17 cellular contexts compared by ENCODE assay signal in the genomic region with DNA sequence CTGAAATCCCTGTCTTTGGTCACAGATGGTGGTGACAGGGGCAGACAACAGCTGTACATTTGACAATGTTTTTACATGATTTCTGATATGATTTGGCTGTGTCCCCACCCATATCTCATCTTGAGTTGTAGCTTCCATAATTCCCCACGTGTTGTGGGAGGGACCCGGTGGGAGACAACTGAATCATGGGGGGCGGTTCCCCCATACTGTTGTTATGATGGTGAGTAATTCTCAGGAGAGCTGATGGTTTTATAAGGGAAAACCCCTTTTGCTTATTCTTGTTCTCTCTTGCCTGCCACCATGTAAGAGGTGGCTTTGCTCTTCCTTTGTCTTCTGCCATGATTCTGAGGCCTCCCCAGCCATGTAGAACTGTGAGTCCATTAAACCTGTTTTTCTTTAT.
DNase-seq lines count a peak whose midpoint lies in the region; TF ChIP-seq lines count a peak whose summit lies in the region.
"Had no signal": no experiment of that assay in that cellular context is flagged by ENCODE, and none has a peak within 500 bp of the region (broad histone marks: within the 10 kb centered on the region; RNA-seq: fewer than 3 reads in every experiment).

No MANE protein-coding gene starts in this region.

- peaks cover 6% of the 10 kb centered on the region for H3K9me3 Mint-ChIP-seq in activated T-cell treated with anti-CD3 and anti-CD28 coated beads, Interleukin-2, amount 50 U/mL, for 24 hours

- peak; percentile 56 for DNase-seq in activated CD4-positive, alpha-beta T cell treated with anti-CD3 and anti-CD28 coated beads for 48 hours
- no peak for DNase-seq in activated CD4-positive, alpha-beta T cell treated with anti-CD3 and anti-CD28 coated beads, Interleukin-2, amount 50 U/mL, for 1 hour
- no peak for DNase-seq in activated T-cell treated with anti-CD3 and anti-CD28 coated beads, Interleukin-2, amount 50 U/mL, for 24 hours
- DNase-seq in iris pigment epithelial cell (ENCODE audit: low read depth): peak; percentile 19
- DNase-seq in NCI-H748 (lab: John Stamatoyannopoulos, UW; ENCODE audit: unreplicated experiment): no peak
- no peak for DNase-seq in ovary
- no peak for DNase-seq in NCI-H2227 treated with DMSO at 0.1 percent for 48 hours (lab: John Stamatoyannopoulos, UW)
- DNase-seq: activated CD8-positive, alpha-beta memory T cell treated with anti-CD3 and anti-CD28 coated beads, Interleukin-2, amount 10 ng/mL, durations not matched to agents 7 days and 5 days; C1 segment of cervical spinal cord; erythroblast; glutamatergic neuron; NCI-H526; stimulated activated naive CD4-positive, alpha-beta T cell; T-cell; trophoblast cell had no signal

- H3K4me3 ChIP-seq in BLaER1 (no peak overlapping the region), ovary (no peak overlapping the region)
- H3K4me3 ChIP-seq: dorsolateral prefrontal cortex had no signal

- H3K36me3 Mint-ChIP-seq in activated T-cell treated with anti-CD3 and anti-CD28 coated beads, Interleukin-2, amount 50 U/mL, for 24 hours (ENCODE audit: low read depth): peaks cover 10% of the 10 kb centered on the region

- H3K27me3 ChIP-seq in BLaER1: no peaks in the 10 kb centered on the region
- H3K27me3 ChIP-seq in ovary: no peaks in the 10 kb centered on the region
- H3K27me3 ChIP-seq: dorsolateral prefrontal cortex had no signal

- no peak overlapping the region for H3K27ac ChIP-seq in BLaER1
- H3K27ac ChIP-seq in ovary: no peak overlapping the region
- H3K27ac ChIP-seq: dorsolateral prefrontal cortex had no signal

- H3K4me2 ChIP-seq in BLaER1: peak overlapping the region; percentile 13; the same call in 1 of the 2 replicates

- TF ChIP-seq EP300 in ovary (IDR thresholded peaks at IDR 0.05): no peak

- no peak overlapping the region for H3K9ac ChIP-seq in BLaER1

- no peak for TF ChIP-seq CTCF in ovary (IDR thresholded peaks at IDR 0.05)

- peaks cover 29% of the 10 kb centered on the region for H3K9me3 ChIP-seq in BLaER1
- H3K9me3 ChIP-seq in ovary: no peaks in the 10 kb centered on the region

- intact Hi-C loops in ovary (cut with DNase I): no loop called here

- H3K4me1 ChIP-seq in BLaER1 (peaks cover 35% of the 10 kb centered on the region), ovary (ENCODE audit: insufficient read depth) (peaks cover 9% of the 10 kb centered on the region)

- no peak overlapping the region for H3K4me3 Mint-ChIP-seq in activated T-cell treated with anti-CD3 and anti-CD28 coated beads, Interleukin-2, amount 50 U/mL, for 24 hours
- H3K4me3 Mint-ChIP-seq: activated CD8-positive, alpha-beta memory T cell treated with anti-CD3 and anti-CD28 coated beads, Interleukin-2, amount 10 ng/mL, durations not matched to agents 7 days and 5 days; T-cell had no signal

- H3K4me1 Mint-ChIP-seq in activated T-cell treated with anti-CD3 and anti-CD28 coated beads, Interleukin-2, amount 50 U/mL, for 24 hours (ENCODE audit: low read depth): peaks cover 11% of the 10 kb centered on the region
- H3K4me1 Mint-ChIP-seq: activated CD8-positive, alpha-beta memory T cell treated with anti-CD3 and anti-CD28 coated beads, Interleukin-2, amount 10 ng/mL, durations not matched to agents 7 days and 5 days had no signal

- no peaks in the 10 kb centered on the region for H4K20me1 ChIP-seq in BLaER1

- no peak for TF ChIP-seq POLR2A in ovary (IDR thresholded peaks at IDR 0.05)

- 76 to 83% (median 82%) methylated on average over 3 of the region's 3 CpGs for WGBS in ovary, 3 donors

- no peaks in the 10 kb centered on the region for H3K27me3 Mint-ChIP-seq in activated T-cell treated with anti-CD3 and anti-CD28 coated beads, Interleukin-2, amount 50 U/mL, for 24 hours
- H3K27me3 Mint-ChIP-seq: activated CD8-positive, alpha-beta memory T cell treated with anti-CD3 and anti-CD28 coated beads, Interleukin-2, amount 10 ng/mL, durations not matched to agents 7 days and 5 days; T-cell had no signal

- peak overlapping the region; percentile 27 for H3K27ac Mint-ChIP-seq in activated T-cell treated with anti-CD3 and anti-CD28 coated beads, Interleukin-2, amount 50 U/mL, for 24 hours
- H3K27ac Mint-ChIP-seq: activated CD8-positive, alpha-beta memory T cell treated with anti-CD3 and anti-CD28 coated beads, Interleukin-2, amount 10 ng/mL, durations not matched to agents 7 days and 5 days; T-cell had no signal

- H3K36me3 ChIP-seq in BLaER1 (peaks cover 13% of the 10 kb centered on the region; the same call in 1 of the 2 replicates), ovary (no peaks in the 10 kb centered on the region)

Comparison
In these comparisons a context has a peak if more than half of its experiments do, and no peak if none do; other contexts are left out.
1. DNase-seq: peak in activated CD4-positive, alpha-beta T cell treated with anti-CD3 and anti-CD28 coated beads for 48 hours (single experiment) and iris pigment epithelial cell (single experiment); none in activated CD4-positive, alpha-beta T cell treated with anti-CD3 and anti-CD28 coated beads, Interleukin-2, amount 50 U/mL, for 1 hour (single experiment), activated T-cell treated with anti-CD3 and anti-CD28 coated beads, Interleukin-2, amount 50 U/mL, for 24 hours (single experiment), NCI-H748 (single experiment), ovary (0 of 5) and NCI-H2227 treated with DMSO at 0.1 percent for 48 hours (single experiment).